9 cellular contexts compared by ENCODE assay signal in the genomic region with DNA sequence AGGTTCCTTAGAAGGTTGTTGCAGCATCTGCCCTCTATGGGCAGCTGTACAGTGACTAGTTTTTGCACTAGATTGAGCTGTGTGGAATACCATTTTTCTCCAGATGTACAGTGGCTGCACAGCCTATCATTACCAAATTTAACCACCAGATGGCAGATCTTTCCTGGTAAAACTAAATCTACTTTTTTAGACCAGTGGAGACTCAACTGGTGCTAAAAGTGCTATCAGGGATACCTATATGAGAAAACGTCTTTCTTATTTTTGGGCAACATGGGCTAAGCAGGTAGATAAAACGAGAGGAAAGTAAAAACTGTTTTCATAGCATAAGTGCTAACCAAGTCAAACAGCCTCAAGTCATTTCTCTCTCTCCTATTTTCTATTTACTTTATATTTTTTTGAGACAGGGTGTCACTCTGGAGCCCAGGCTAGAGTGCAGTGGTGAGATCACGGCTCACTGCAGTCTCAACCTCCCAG. TPM values are rescaled to one million over a fixed set of nuclear protein-coding genes. Genes with fewer than 3 reads are reported as not detected.
A peak's percentile ranks its signal among the peaks of the same experiment; 100 is the strongest.
DNase-seq lines count a peak whose midpoint lies in the region; ATAC-seq, FAIRE-seq and TF ChIP-seq lines count a peak whose summit lies in the region.
"Had no signal": no experiment of that assay in that cellular context is flagged by ENCODE, and none has a peak within 500 bp of the region (broad histone marks: within the 10 kb centered on the region; RNA-seq: fewer than 3 reads in every experiment).

No MANE protein-coding gene starts in this region.

- peak; percentile 69 for FAIRE-seq in GM18507 (lab: Jason Lieb, UNC)

- H3K27me3 ChIP-seq in WERI-Rb-1 (ENCODE audit: insufficient read depth, low read depth, severe bottlenecking) = peaks cover 8% of the 10 kb centered on the region

- TF ChIP-seq CTCF in WERI-Rb-1 (IDR thresholded peaks at IDR 0.05; ENCODE audit: low read depth, low read length) = peak; percentile 42; the same call in 1 of the 2 replicates

- peak; percentile 85 to 92 for DNase-seq in AML-193 (lab: John Stamatoyannopoulos, UW)
- peak; percentile 9 for DNase-seq in GM18507 (ENCODE audit: extremely low spot score, insufficient read length, low read depth)
- peak; percentile 40 for DNase-seq in NCI-H2171 (lab: John Stamatoyannopoulos, UW)
- DNase-seq in WERI-Rb-1 = no peak
- no peak for DNase-seq in Right ventricle myocardium superior
- DNase-seq in retina = peak; percentile 53
- DNase-seq in islet precursor cell = no peak

- ATAC-seq in HG02973 (IDR thresholded peaks at IDR 0.05; ENCODE audit: unreplicated experiment) = peak; percentile 81
- ATAC-seq in Right ventricle myocardium superior (ENCODE audit: poor library complexity) = peak; percentile 84

- H3K36me3 ChIP-seq in WERI-Rb-1 = no peaks in the 10 kb centered on the region

- H3K9me3 ChIP-seq in WERI-Rb-1 (ENCODE audit: severe bottlenecking) = no peaks in the 10 kb centered on the region

- H3K27ac ChIP-seq in WERI-Rb-1 = no peak overlapping the region

- no peak overlapping the region for H3K4me3 ChIP-seq in WERI-Rb-1 (ENCODE audit: low read depth, low read length)

- intact Hi-C loops in Right ventricle myocardium superior (cut with DNase I) = loop anchor here (5.0 to 10.0 kb wide), 2 partner anchors 398 to 475 kb away; no protein-coding TSS in a partner anchor

RNA-seq across cellular contexts. Expression of a gene that starts 21.2 kb away (rescaled TPM):
- total RNA-seq in Right ventricle myocardium superior = 2.6 TPM
- total RNA-seq: natural killer cell treated with Interleukin-12 subunit alpha and Interleukin-12 subunit beta and Interleukin-15 and Interleukin-18, amount 100 ng/mL, for 72 hours had no signal

RNA-seq across cellular contexts. Expression of a gene that starts 55.1 kb away (rescaled TPM):
- 0.94 TPM for total RNA-seq in Right ventricle myocardium superior
- total RNA-seq: natural killer cell treated with Interleukin-12 subunit alpha and Interleukin-12 subunit beta and Interleukin-15 and Interleukin-18, amount 100 ng/mL, for 72 hours had no signal

Comparison
In these comparisons a context has a peak if more than half of its experiments do, and no peak if none do; other contexts are left out.
1. DNase-seq: peak in AML-193 (2 of 2), GM18507 (single experiment), NCI-H2171 (single experiment) and retina (single experiment); none in WERI-Rb-1 (single experiment), Right ventricle myocardium superior (single experiment) and islet precursor cell (single experiment).